ENCODE assay signal across 9 cellular contexts in genomic region chr6:26394289-26394688, GRCh38. TPM values are rescaled to one million over a fixed set of nuclear protein-coding genes. Genes with fewer than 3 reads are reported as not detected.
DNase-seq lines count a peak whose midpoint lies in the region; ATAC-seq and TF ChIP-seq lines count a peak whose summit lies in the region.
"Had no signal": no experiment of that assay in that cellular context is flagged by ENCODE, and none has a peak within 500 bp of the region (broad histone marks: within the 10 kb centered on the region; RNA-seq: fewer than 3 reads in every experiment).

No MANE protein-coding gene starts in this region.

- H3K27ac Mint-ChIP-seq in HFFc6: no peak overlapping the region; the same call in 1 of the 2 replicates
- no peak overlapping the region for H3K27ac Mint-ChIP-seq in effector memory CD8-positive, alpha-beta T cell

- no peaks in the 10 kb centered on the region for H3K9me3 Mint-ChIP-seq in HFFc6
- no peaks in the 10 kb centered on the region for H3K9me3 Mint-ChIP-seq in effector memory CD8-positive, alpha-beta T cell

- H3K4me3 ChIP-seq in adipocyte (ENCODE audit: low read length): no peak overlapping the region
- H3K4me3 ChIP-seq: adrenal gland, upper lobe of right lung had no signal

- ATAC-seq in effector memory CD8-positive, alpha-beta T cell (replicated peaks): no peak
- ATAC-seq: upper lobe of right lung had no signal

- peaks cover 3% of the 10 kb centered on the region; the same call in 1 of the 2 replicates for H3K27me3 Mint-ChIP-seq in HFFc6 (ENCODE audit: insufficient read depth)
- no peaks in the 10 kb centered on the region for H3K27me3 Mint-ChIP-seq in effector memory CD8-positive, alpha-beta T cell

- H3K4me1 Mint-ChIP-seq in HFFc6 (ENCODE audit: low read depth): peaks cover 20% of the 10 kb centered on the region
- peaks cover 0 to 5% of the 10 kb centered on the region in 2 donors for H3K4me1 Mint-ChIP-seq in effector memory CD8-positive, alpha-beta T cell (ENCODE audit: low read depth in 2 of 2)

- H3K4me3 Mint-ChIP-seq in HFFc6: no peak overlapping the region
- H3K4me3 Mint-ChIP-seq in effector memory CD8-positive, alpha-beta T cell: no peak overlapping the region

- H3K27me3 ChIP-seq in adipocyte (replicated peaks; ENCODE audit: control insufficient read depth, insufficient read depth, low read length): no peaks in the 10 kb centered on the region
- H3K27me3 ChIP-seq: adrenal gland, upper lobe of right lung had no signal

- H3K36me3 ChIP-seq in adipocyte (ENCODE audit: control insufficient read depth, insufficient read depth, low read length, severe bottlenecking): no peaks in the 10 kb centered on the region
- H3K36me3 ChIP-seq: adrenal gland had no signal

- H3K36me3 Mint-ChIP-seq in HFFc6 (ENCODE audit: low read depth): peaks cover 6% of the 10 kb centered on the region
- H3K36me3 Mint-ChIP-seq in effector memory CD8-positive, alpha-beta T cell (ENCODE audit: insufficient read depth): peaks cover 15% of the 10 kb centered on the region

- peaks cover 15% of the 10 kb centered on the region for H3K4me1 ChIP-seq in adipocyte (ENCODE audit: control insufficient read depth, insufficient read depth, low read length)
- H3K4me1 ChIP-seq: adrenal gland, upper lobe of right lung had no signal

- no peak for TF ChIP-seq CTCF in HFFc6 (IDR thresholded peaks at IDR 0.05)

- H3K9ac ChIP-seq in adipocyte (ENCODE audit: low read length): no peak overlapping the region

- no peaks in the 10 kb centered on the region for H3K9me3 ChIP-seq in adipocyte (ENCODE audit: control insufficient read depth, low read length)
- H3K9me3 ChIP-seq: adrenal gland, upper lobe of right lung had no signal

- DNase-seq in HFFc6 (peak; percentile 72), adipocyte (ENCODE audit: low read depth) (peak; percentile 78), non-pigmented ciliary epithelial cell (ENCODE audit: low read depth) (peak; percentile 55), NOMO-1 treated with DMSO at 0.1 percent for 48 hours (lab: John Stamatoyannopoulos, UW; ENCODE audit: unreplicated experiment) (no peak), NCI-H1048 (lab: John Stamatoyannopoulos, UW) (no peak)
- no peak for DNase-seq in effector memory CD8-positive, alpha-beta T cell
- DNase-seq: MV-4-11, upper lobe of right lung had no signal

RNA-seq across cellular contexts. Expression of gene BTN3A1, which starts 7.8 kb away (rescaled TPM):
- total RNA-seq in HFFc6 (2021; fragmentation: NEBNext Ultra II Directional; extraction: Animal tissue kit (Norgen Biotek cat#: 25700)): 10 to 100 TPM; 10.3 to 16.2 (median 13.8) TPM

RNA-seq across cellular contexts. Expression of gene BTN2A2, which starts 11.4 kb away (rescaled TPM):
- total RNA-seq in HFFc6 (2021; fragmentation: NEBNext Ultra II Directional; extraction: Animal tissue kit (Norgen Biotek cat#: 25700)): 10 to 100 TPM in 4 of 6 experiments, 1 to 10 TPM in 2; 9.1 to 11.9 (median 10.5) TPM

RNA-seq across cellular contexts. Expression of gene BTN3A2, which starts 29.3 kb away (rescaled TPM):
- total RNA-seq in HFFc6 (2021; fragmentation: NEBNext Ultra II Directional; extraction: Animal tissue kit (Norgen Biotek cat#: 25700)): 10 to 100 TPM; 16.4 to 27.5 (median 24.9) TPM

RNA-seq across cellular contexts. Expression of gene BTN3A3, which starts 46.0 kb away (rescaled TPM):
- total RNA-seq in HFFc6 (2021; fragmentation: NEBNext Ultra II Directional; extraction: Animal tissue kit (Norgen Biotek cat#: 25700)): 1 to 10 TPM; 4.6 to 9.9 (median 8.4) TPM

Comparison
In these comparisons a context has a peak if more than half of its experiments do, and no peak if none do; other contexts are left out.
1. DNase-seq: peak in HFFc6 (single experiment), adipocyte (single experiment) and non-pigmented ciliary epithelial cell (single experiment); none in NOMO-1 treated with DMSO at 0.1 percent for 48 hours (single experiment), NCI-H1048 (single experiment) and effector memory CD8-positive, alpha-beta T cell (0 of 3).